26 cellular contexts compared by ENCODE assay signal in the genomic region with DNA sequence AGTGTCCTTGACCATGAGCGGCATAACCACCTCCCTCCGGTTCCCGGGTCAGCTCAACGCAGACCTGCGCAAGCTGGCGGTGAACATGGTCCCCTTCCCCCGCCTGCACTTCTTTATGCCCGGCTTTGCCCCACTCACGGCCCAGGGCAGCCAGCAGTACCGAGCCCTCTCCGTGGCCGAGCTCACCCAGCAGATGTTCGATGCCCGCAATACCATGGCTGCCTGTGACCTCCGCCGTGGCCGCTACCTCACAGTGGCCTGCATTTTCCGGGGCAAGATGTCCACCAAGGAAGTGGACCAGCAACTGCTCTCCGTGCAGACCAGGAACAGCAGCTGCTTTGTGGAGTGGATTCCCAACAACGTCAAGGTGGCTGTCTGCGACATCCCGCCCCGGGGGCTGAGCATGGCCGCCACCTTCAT. TPM values are rescaled to one million over a fixed set of nuclear protein-coding genes. Genes with fewer than 3 reads are reported as not detected.
"Had no signal": no experiment of that assay in that cellular context is flagged by ENCODE, and none has a peak within 500 bp of the region (broad histone marks: within the 10 kb centered on the region; RNA-seq: fewer than 3 reads in every experiment).

No MANE protein-coding gene starts in this region.

- H3K27me3 ChIP-seq: colonic mucosa, dorsolateral prefrontal cortex, sigmoid colon had no signal

- DNase-seq: activated CD4-positive, alpha-beta T cell treated with anti-CD3 and anti-CD28 coated beads for 1 hour; activated CD4-positive, alpha-beta T cell treated with anti-CD3 and anti-CD28 coated beads, Interleukin-2, amount 50 U/mL, for 1 hour; activated CD8-positive, alpha-beta T cell treated with anti-CD3 and anti-CD28 coated beads, Interleukin-2, amount 10 ng/mL, durations not matched to agents 7 days and 5 days; activated effector memory CD4-positive, alpha-beta T cell treated with anti-CD3 and anti-CD28 coated beads, Interleukin-2, amount 50 U/mL, for 16 hours; activated naive CD4-positive, alpha-beta T cell treated with anti-CD3 and anti-CD28 coated beads, Interleukin-2, amount 10 ng/mL, durations not matched to agents 7 days and 5 days; amygdala; colonic mucosa; dorsolateral prefrontal cortex; effector memory CD8-positive, alpha-beta T cell; hippocampal formation; mesendoderm; naive B cell; nucleus accumbens; sigmoid colon; stimulated activated CD4-positive, alpha-beta T cell treated with anti-CD3 and anti-CD28 coated beads, Interleukin-4, amount 100 ng/mL, for 24 hours; stimulated activated naive CD8-positive, alpha-beta T cell treated with anti-CD3 and anti-CD28 coated beads, Interleukin-15, amount 100 ng/mL, for 72 hours; T-cell; WERI-Rb-1 had no signal

- H3K27me3 Mint-ChIP-seq: activated naive CD4-positive, alpha-beta T cell treated with anti-CD3 and anti-CD28 coated beads, Interleukin-2, amount 10 ng/mL, durations not matched to agents 7 days and 5 days; effector memory CD8-positive, alpha-beta T cell; naive B cell; stimulated activated naive CD8-positive, alpha-beta T cell treated with anti-CD3 and anti-CD28 coated beads, Interleukin-15, amount 100 ng/mL, for 72 hours; T-cell; type B pancreatic cell had no signal

- H3K36me3 ChIP-seq: colonic mucosa had no signal

- ATAC-seq: activated CD8-positive, alpha-beta T cell treated with anti-CD3 and anti-CD28 coated beads, Interleukin-2, amount 10 ng/mL, durations not matched to agents 7 days and 5 days; effector memory CD8-positive, alpha-beta T cell; esophagus mucosa; stimulated activated naive CD8-positive, alpha-beta T cell treated with anti-CD3 and anti-CD28 coated beads, Interleukin-15, amount 100 ng/mL, for 72 hours; T-cell had no signal

- H3K4me3 ChIP-seq: colonic mucosa, dorsolateral prefrontal cortex, sigmoid colon, smooth muscle cell had no signal

- H3K4me3 Mint-ChIP-seq: activated CD8-positive, alpha-beta T cell treated with anti-CD3 and anti-CD28 coated beads, Interleukin-2, amount 10 ng/mL, durations not matched to agents 7 days and 5 days; activated naive CD4-positive, alpha-beta T cell treated with anti-CD3 and anti-CD28 coated beads, Interleukin-2, amount 10 ng/mL, durations not matched to agents 7 days and 5 days; effector memory CD8-positive, alpha-beta T cell; naive B cell; stimulated activated naive CD8-positive, alpha-beta T cell treated with anti-CD3 and anti-CD28 coated beads, Interleukin-15, amount 100 ng/mL, for 72 hours; T-cell; type B pancreatic cell had no signal

- FAIRE-seq: bronchial epithelial cell, endothelial cell of umbilical vein, frontal cortex, TTC549 had no signal

- H3K9me3 Mint-ChIP-seq: activated naive CD4-positive, alpha-beta T cell treated with anti-CD3 and anti-CD28 coated beads, Interleukin-2, amount 10 ng/mL, durations not matched to agents 7 days and 5 days; effector memory CD8-positive, alpha-beta T cell; naive B cell; stimulated activated naive CD8-positive, alpha-beta T cell treated with anti-CD3 and anti-CD28 coated beads, Interleukin-15, amount 100 ng/mL, for 72 hours; T-cell; type B pancreatic cell had no signal

- H3K27ac ChIP-seq: colonic mucosa, sigmoid colon, WERI-Rb-1 had no signal

- H3K27ac Mint-ChIP-seq: activated CD8-positive, alpha-beta T cell treated with anti-CD3 and anti-CD28 coated beads, Interleukin-2, amount 10 ng/mL, durations not matched to agents 7 days and 5 days; activated naive CD4-positive, alpha-beta T cell treated with anti-CD3 and anti-CD28 coated beads, Interleukin-2, amount 10 ng/mL, durations not matched to agents 7 days and 5 days; T-cell; type B pancreatic cell had no signal

- H3K4me2 ChIP-seq: smooth muscle cell had no signal

- H3K9me3 ChIP-seq: colonic mucosa, sigmoid colon had no signal

RNA-seq across cellular contexts. Expression of gene TUBB1, which starts 4.9 kb away (rescaled TPM):
- total RNA-seq: activated CD8-positive, alpha-beta T cell treated with anti-CD3 and anti-CD28 coated beads, Interleukin-2, amount 10 ng/mL, durations not matched to agents 7 days and 5 days; bronchial epithelial cell; colonic mucosa; endothelial cell of umbilical vein; esophagus mucosa had no signal
- polyA plus RNA-seq: neural cell, smooth muscle cell had no signal
